Comparison of ENCODE assay signal across 9 cellular contexts in the genomic region with DNA sequence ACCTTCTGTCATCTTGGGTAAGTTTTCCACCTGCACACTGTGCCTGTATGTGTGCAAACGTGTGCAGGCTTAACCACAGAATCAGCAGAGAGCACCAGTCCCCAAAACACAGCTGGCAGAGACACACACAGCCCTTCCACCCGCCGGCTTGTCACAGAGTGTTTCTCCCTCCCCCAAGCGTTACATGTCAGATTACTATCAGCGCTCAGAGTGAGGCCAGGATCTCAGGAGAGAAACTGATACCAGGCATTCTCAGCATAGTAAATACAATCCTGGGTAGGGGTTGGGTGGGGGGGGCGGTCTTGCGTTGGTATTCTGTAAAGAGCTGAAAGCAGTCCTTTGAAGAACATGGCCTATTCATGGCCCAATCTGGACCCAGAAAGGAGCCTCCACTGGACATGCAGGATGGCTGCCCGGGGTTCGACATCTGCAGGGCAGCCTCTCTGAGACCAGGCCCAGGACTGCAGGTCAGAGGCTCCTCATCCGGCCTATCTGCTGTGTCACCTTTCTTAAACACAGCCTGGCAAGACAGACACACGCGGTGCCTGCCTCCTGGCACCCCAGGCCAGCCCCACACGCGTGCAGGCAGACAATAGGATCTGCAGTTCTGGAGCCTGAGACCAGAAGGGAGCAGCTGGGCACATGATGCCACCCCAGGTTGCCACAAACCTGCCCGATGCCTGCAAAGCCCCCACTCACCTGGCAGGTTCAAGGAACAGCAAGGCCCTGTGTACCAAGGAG. TPM values are rescaled to one million over a fixed set of nuclear protein-coding genes. Genes with fewer than 3 reads are reported as not detected.
DNase-seq lines count a peak whose midpoint lies in the region; ATAC-seq and TF ChIP-seq lines count a peak whose summit lies in the region.
"Had no signal": no experiment of that assay in that cellular context is flagged by ENCODE, and none has a peak within 500 bp of the region (broad histone marks: within the 10 kb centered on the region; RNA-seq: fewer than 3 reads in every experiment).

No MANE protein-coding gene starts in this region.

- TF ChIP-seq POLR2A in transverse colon (IDR thresholded peaks at IDR 0.05), result no peak

- H3K27me3 ChIP-seq in brain microvascular endothelial cell (replicated peaks) (no peaks in the 10 kb centered on the region), transverse colon (no peaks in the 10 kb centered on the region)

- H3K36me3 Mint-ChIP-seq in activated CD4-positive, alpha-beta memory T cell treated with anti-CD3 and anti-CD28 coated beads for 36 hours, result no peaks in the 10 kb centered on the region
- H3K36me3 Mint-ChIP-seq in activated CD4-positive, alpha-beta memory T cell treated with anti-CD3 and anti-CD28 coated beads, Interleukin-2, amount 10 ng/mL, durations not matched to agents 7 days and 5 days (ENCODE audit: low read depth), result no peaks in the 10 kb centered on the region

- H3K4me3 ChIP-seq in brain microvascular endothelial cell (ENCODE audit: low read depth, low read length), result peak overlapping the region; percentile 80
- H3K4me3 ChIP-seq in transverse colon, result peak overlapping the region in 3 of 4 donors; percentile 57 to 95 (median 95)

- H3K27ac Mint-ChIP-seq in activated CD4-positive, alpha-beta memory T cell treated with anti-CD3 and anti-CD28 coated beads for 36 hours, result no peak overlapping the region
- no peak overlapping the region for H3K27ac Mint-ChIP-seq in activated CD4-positive, alpha-beta memory T cell treated with anti-CD3 and anti-CD28 coated beads, Interleukin-2, amount 10 ng/mL, durations not matched to agents 7 days and 5 days

- in situ Hi-C loops in brain microvascular endothelial cell (cut with HindIII; ENCODE audit: low pct_ligation_motif_present, low sequenced_read_pairs) (no loop called here), transverse colon (cut with MboI; ENCODE audit: low pct_ligation_motif_present in 1 of 4, low pct_unique_long_range_greater_than_20kb in 1 of 4, low sequenced_read_pairs in 3 of 4) (no loop called here)

- no peak for ATAC-seq in GM19455 (IDR thresholded peaks at IDR 0.05; ENCODE audit: unreplicated experiment)

- H3K4me1 Mint-ChIP-seq in activated CD4-positive, alpha-beta memory T cell treated with anti-CD3 and anti-CD28 coated beads for 36 hours (ENCODE audit: low read depth), result peaks cover 11% of the 10 kb centered on the region
- peaks cover 5% of the 10 kb centered on the region for H3K4me1 Mint-ChIP-seq in activated CD4-positive, alpha-beta memory T cell treated with anti-CD3 and anti-CD28 coated beads, Interleukin-2, amount 10 ng/mL, durations not matched to agents 7 days and 5 days

- H3K4me3 Mint-ChIP-seq in activated CD4-positive, alpha-beta memory T cell treated with anti-CD3 and anti-CD28 coated beads for 36 hours, result peak overlapping the region; percentile 45
- H3K4me3 Mint-ChIP-seq in activated CD4-positive, alpha-beta memory T cell treated with anti-CD3 and anti-CD28 coated beads, Interleukin-2, amount 10 ng/mL, durations not matched to agents 7 days and 5 days, result no peak overlapping the region

- TF ChIP-seq EP300 in transverse colon (IDR thresholded peaks at IDR 0.05; ENCODE audit: low read depth), result no peak

- intact Hi-C loops in activated CD4-positive, alpha-beta memory T cell treated with anti-CD3 and anti-CD28 coated beads for 36 hours (cut with micrococcal nuclease), result no loop called here
- intact Hi-C loops in transverse colon (cut with DNase I; ENCODE audit: low total_unique reads), result no loop called here

- TF ChIP-seq CTCF in brain microvascular endothelial cell (IDR thresholded peaks at IDR 0.05; ENCODE audit: low read depth, low read length, missing control alignments) (no peak), transverse colon (IDR thresholded peaks at IDR 0.05) (no peak)

- DNase-seq in activated CD4-positive, alpha-beta memory T cell treated with anti-CD3 and anti-CD28 coated beads for 36 hours, result no peak
- DNase-seq in activated CD4-positive, alpha-beta memory T cell treated with anti-CD3 and anti-CD28 coated beads, Interleukin-2, amount 10 ng/mL, durations not matched to agents 7 days and 5 days, result no peak
- DNase-seq in brain microvascular endothelial cell (no peak), medulla oblongata (ENCODE audit: extremely low spot score) (peak; percentile 44), transverse colon (peak; percentile 9), SKM-1 treated with dmso at 0.1 percent for 144 hours (lab: John Stamatoyannopoulos, UW; ENCODE audit: unreplicated experiment) (no peak), LoVo (ENCODE audit: low spot score) (no peak)

- H3K9me3 ChIP-seq in transverse colon, result no peaks in the 10 kb centered on the region

- no peaks in the 10 kb centered on the region for H3K9me3 Mint-ChIP-seq in activated CD4-positive, alpha-beta memory T cell treated with anti-CD3 and anti-CD28 coated beads for 36 hours
- H3K9me3 Mint-ChIP-seq in activated CD4-positive, alpha-beta memory T cell treated with anti-CD3 and anti-CD28 coated beads, Interleukin-2, amount 10 ng/mL, durations not matched to agents 7 days and 5 days, result no peaks in the 10 kb centered on the region

- peaks cover 34 to 71% (median 56%) of the 10 kb centered on the region in 4 donors for H3K4me1 ChIP-seq in transverse colon

- 66% methylated on average over 14 of the region's 15 CpGs; no CpG with 5 or more reads in 1 of the 2 donors for WGBS in transverse colon (ENCODE audit: low coverage in 1 of 2), 2 donors

- no peak overlapping the region for H3K27ac ChIP-seq in brain microvascular endothelial cell
- H3K27ac ChIP-seq in transverse colon, result peak overlapping the region; percentile 82 to 87 (median 85)

- CTCF ChIA-PET in activated CD4-positive, alpha-beta memory T cell treated with anti-CD3 and anti-CD28 coated beads for 36 hours (lab: Charles Lee), result no interaction called here
- CTCF ChIA-PET in activated CD4-positive, alpha-beta memory T cell treated with anti-CD3 and anti-CD28 coated beads, Interleukin-2, amount 10 ng/mL, durations not matched to agents 7 days and 5 days (lab: Charles Lee), result no interaction called here

- POLR2A ChIA-PET in activated CD4-positive, alpha-beta memory T cell treated with anti-CD3 and anti-CD28 coated beads for 36 hours (lab: Charles Lee), result no interaction called here
- POLR2A ChIA-PET in activated CD4-positive, alpha-beta memory T cell treated with anti-CD3 and anti-CD28 coated beads, Interleukin-2, amount 10 ng/mL, durations not matched to agents 7 days and 5 days (lab: Charles Lee), result no interaction called here

- H3K36me3 ChIP-seq in brain microvascular endothelial cell (replicated peaks), result no peaks in the 10 kb centered on the region
- H3K36me3 ChIP-seq in transverse colon, result no peaks in the 10 kb centered on the region

- peaks cover 28% of the 10 kb centered on the region for H3K27me3 Mint-ChIP-seq in activated CD4-positive, alpha-beta memory T cell treated with anti-CD3 and anti-CD28 coated beads for 36 hours
- peaks cover 46% of the 10 kb centered on the region for H3K27me3 Mint-ChIP-seq in activated CD4-positive, alpha-beta memory T cell treated with anti-CD3 and anti-CD28 coated beads, Interleukin-2, amount 10 ng/mL, durations not matched to agents 7 days and 5 days

RNA-seq across cellular contexts. Expression of gene OSBPL5, which starts 1.7 kb away (rescaled TPM):
- 1 to 10 TPM; 4.6 to 4.7 TPM for total RNA-seq in activated CD4-positive, alpha-beta memory T cell treated with anti-CD3 and anti-CD28 coated beads for 36 hours
- total RNA-seq in activated CD4-positive, alpha-beta memory T cell treated with anti-CD3 and anti-CD28 coated beads, Interleukin-2, amount 10 ng/mL, durations not matched to agents 7 days and 5 days, result 1 to 10 TPM; 1.6 to 1.7 TPM
- total RNA-seq in transverse colon, result 100 to 1,000 TPM in 2 of 4 donors, 10 to 100 TPM in 2; 37.3 to 211 (median 105) TPM

RNA-seq across cellular contexts. Expression of gene MRGPRG, which starts 55.2 kb away (rescaled TPM):
- total RNA-seq in activated CD4-positive, alpha-beta memory T cell treated with anti-CD3 and anti-CD28 coated beads for 36 hours, result not detected
- not detected for total RNA-seq in activated CD4-positive, alpha-beta memory T cell treated with anti-CD3 and anti-CD28 coated beads, Interleukin-2, amount 10 ng/mL, durations not matched to agents 7 days and 5 days
- total RNA-seq in transverse colon, result not detected
- total RNA-seq: Daoy had no signal

Comparison
In these comparisons a context has a peak if more than half of its experiments do, and no peak if none do; other contexts are left out.
1. DNase-seq: peak in medulla oblongata (single experiment) and transverse colon (single experiment); none in activated CD4-positive, alpha-beta memory T cell treated with anti-CD3 and anti-CD28 coated beads for 36 hours (single experiment), activated CD4-positive, alpha-beta memory T cell treated with anti-CD3 and anti-CD28 coated beads, Interleukin-2, amount 10 ng/mL, durations not matched to agents 7 days and 5 days (single experiment), brain microvascular endothelial cell (single experiment), SKM-1 treated with dmso at 0.1 percent for 144 hours (single experiment) and LoVo (single experiment).
2. RNA of gene OSBPL5, which starts 1.7 kb away (total RNA-seq): 37.3 to 211 TPM in transverse colon; 4.6 to 4.7 TPM in activated CD4-positive, alpha-beta memory T cell treated with anti-CD3 and anti-CD28 coated beads for 36 hours and 1.6 to 1.7 TPM in activated CD4-positive, alpha-beta memory T cell treated with anti-CD3 and anti-CD28 coated beads, Interleukin-2, amount 10 ng/mL, durations not matched to agents 7 days and 5 days; every median in the first group is over 4 times any median in the second.